ENCODE assay signal across 8 cellular contexts in the genomic region with DNA sequence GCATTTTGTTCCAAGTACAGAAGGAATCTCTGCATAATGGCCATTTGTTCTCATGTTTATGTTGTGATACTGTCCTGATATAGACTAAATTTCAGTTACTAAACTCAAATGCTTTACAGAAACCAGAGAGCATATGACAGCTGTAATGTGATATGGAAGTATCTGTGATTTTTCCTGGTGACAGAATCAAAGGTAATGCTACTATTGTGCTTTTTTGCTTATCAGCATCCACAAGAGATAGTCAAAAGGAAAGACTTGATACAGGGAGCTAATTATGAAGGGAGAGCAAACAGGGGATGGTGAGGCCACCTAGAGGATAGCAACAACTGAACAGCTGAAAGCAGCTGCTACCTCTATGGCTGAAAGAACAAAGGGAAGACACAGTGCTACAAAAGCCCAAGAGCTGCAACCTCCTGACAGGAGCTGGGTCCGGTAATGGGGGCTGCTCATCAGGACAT.
DNase-seq lines count a peak whose midpoint lies in the region; ATAC-seq and TF ChIP-seq lines count a peak whose summit lies in the region.
"Had no signal": no experiment of that assay in that cellular context is flagged by ENCODE, and none has a peak within 500 bp of the region (broad histone marks: within the 10 kb centered on the region; RNA-seq: fewer than 3 reads in every experiment).

No MANE protein-coding gene starts in this region.

- peak; percentile 18 for DNase-seq in GM13976 (ENCODE audit: low spot score)
- peak; percentile 37 for DNase-seq in M059J (ENCODE audit: low read depth)
- DNase-seq in ecto neural progenitor cell (ENCODE audit: low spot score), result peak; percentile 50
- DNase-seq in retina, result peak; percentile 47
- DNase-seq in PC-9, result no peak
- DNase-seq: activated CD4-positive, alpha-beta T cell treated with anti-CD3 and anti-CD28 coated beads, Interleukin-2, amount 10 ng/mL, durations not matched to agents 24 days and 14 days had no signal

- no peak overlapping the region for H3K4me2 ChIP-seq in PC-9

- BruUV-seq in PC-9 (replicated peaks; lab: Mats Ljungman, UMichigan), result no TSS peak

- TF ChIP-seq CTCF in GM13976 (IDR thresholded peaks at IDR 0.05; ENCODE audit: borderline replicate concordance, control extremely low read depth, extremely low read depth, insufficient read depth, missing control alignments) (no peak), PC-9 (conservative IDR thresholded peaks at IDR 0.05) (no peak; the same call in 1 of the 2 replicates)

- in situ Hi-C loops in GM13976 (cut with MboI; ENCODE audit: low sequenced_read_pairs, unreplicated experiment), result no loop called here

- H3K36me3 ChIP-seq in PC-9 (ENCODE audit: low read depth), result no peaks in the 10 kb centered on the region

- no peak overlapping the region for H3K4me3 ChIP-seq in PC-9

- H3F3A ChIP-seq in PC-9 (ENCODE audit: insufficient read depth, low read depth), result no peaks in the 10 kb centered on the region

- H3K4me1 ChIP-seq in PC-9 (replicated peaks; ENCODE audit: insufficient read depth), result no peaks in the 10 kb centered on the region

- no peaks in the 10 kb centered on the region for H3K27me3 ChIP-seq in PC-9 (ENCODE audit: insufficient read depth, low read depth)

- no peak overlapping the region for H3K27ac ChIP-seq in PC-9

- H2AFZ ChIP-seq in PC-9, result no peak overlapping the region

- ATAC-seq in HG03378 (IDR thresholded peaks at IDR 0.05; ENCODE audit: unreplicated experiment) (no peak), HG02610 (IDR thresholded peaks at IDR 0.05; ENCODE audit: unreplicated experiment) (no peak)

- intact Hi-C loops in PC-9 (cut with micrococcal nuclease; ENCODE audit: unreplicated experiment), result no loop called here

- no peaks in the 10 kb centered on the region for H3K79me2 ChIP-seq in PC-9 (ENCODE audit: low read depth)

- CTCF ChIA-PET in PC-9 (lab: Charles Lee), result interaction anchor here (0.7 kb wide), 1 partner anchor 469 kb away, joined by 3 read pairs; no protein-coding TSS in a partner anchor

- H4K20me1 ChIP-seq in PC-9 (ENCODE audit: insufficient read depth), result no peaks in the 10 kb centered on the region

- POLR2A ChIA-PET in PC-9 (lab: Charles Lee; ENCODE audit: unreplicated experiment), result no interaction called here

- no peaks in the 10 kb centered on the region for H3K9me2 ChIP-seq in PC-9 (ENCODE audit: insufficient read depth)

- H3K9me3 ChIP-seq in PC-9 (ENCODE audit: insufficient read depth, low read depth), result no peaks in the 10 kb centered on the region

Comparison
In these comparisons a context has a peak if more than half of its experiments do, and no peak if none do; other contexts are left out.
1. DNase-seq: peak in GM13976 (single experiment), M059J (single experiment), ecto neural progenitor cell (single experiment) and retina (single experiment); none in PC-9 (0 of 2).